Comparison of ENCODE assay signal across 19 cellular contexts in genomic region chr3:132209860-132210259, GRCh38.
"Had no signal": no experiment of that assay in that cellular context is flagged by ENCODE, and none has a peak within 500 bp of the region (broad histone marks: within the 10 kb centered on the region; RNA-seq: fewer than 3 reads in every experiment).

No MANE protein-coding gene starts in this region.

- H3K4me3 ChIP-seq: esophagus squamous epithelium, gastroesophageal sphincter, psoas muscle, skin epidermis, suprapubic skin, tibial artery, upper lobe of left lung, vagina had no signal

- H3K4me1 ChIP-seq: gastroesophageal sphincter, psoas muscle, tibial artery, upper lobe of left lung, vagina had no signal

- DNase-seq: effector memory CD8-positive, alpha-beta T cell; esophagus squamous epithelium; glutamatergic neuron; islet precursor cell; left cardiac atrium; left ventricle myocardium superior; naive B cell; psoas muscle; stimulated activated CD4-positive, alpha-beta T cell treated with anti-CD3 and anti-CD28 coated beads, Interleukin-2, amount 100 ng/mL, for 48 hours; stimulated activated naive CD8-positive, alpha-beta T cell treated with anti-CD3 and anti-CD28 coated beads, Interleukin-15, Interleukin-2, amounts not matched to agents 100 U/mL and 50 U/mL, for 24 hours; tibial artery; upper lobe of left lung had no signal

- H3K9me3 Mint-ChIP-seq: dendritic cell treated with granulocyte-macrophage colony-stimulating factor and Interleukin-4, amounts not matched to agents 40 ng/mL and 50 ng/mL, for 4 days; effector memory CD8-positive, alpha-beta T cell; naive B cell; nephron had no signal

- H3K36me3 ChIP-seq: esophagus squamous epithelium, gastroesophageal sphincter, suprapubic skin, tibial artery, upper lobe of left lung, vagina had no signal

- H3K4me3 Mint-ChIP-seq: dendritic cell treated with granulocyte-macrophage colony-stimulating factor and Interleukin-4, amounts not matched to agents 40 ng/mL and 50 ng/mL, for 4 days; effector memory CD8-positive, alpha-beta T cell; naive B cell; nephron had no signal

- H3K27me3 ChIP-seq: gastroesophageal sphincter, suprapubic skin, tibial artery, upper lobe of left lung, vagina had no signal

- H3K27ac Mint-ChIP-seq: dendritic cell treated with granulocyte-macrophage colony-stimulating factor and Interleukin-4, amounts not matched to agents 40 ng/mL and 50 ng/mL, for 4 days; effector memory CD8-positive, alpha-beta T cell; nephron had no signal

- H3K36me3 Mint-ChIP-seq: naive B cell had no signal

- H3K9me3 ChIP-seq: esophagus squamous epithelium, gastroesophageal sphincter, psoas muscle, suprapubic skin, tibial artery, upper lobe of left lung, vagina had no signal

- H3K27me3 Mint-ChIP-seq: dendritic cell treated with granulocyte-macrophage colony-stimulating factor and Interleukin-4, amounts not matched to agents 40 ng/mL and 50 ng/mL, for 4 days had no signal

- H3K27ac ChIP-seq: epithelial cell of prostate, gastroesophageal sphincter, psoas muscle, suprapubic skin, tibial artery, upper lobe of left lung, vagina had no signal
